ENCODE assay signal across 1 cellular context in genomic region chr22:40727607-40728325, GRCh38.
TF ChIP-seq lines count a peak whose summit lies in the region.

No MANE protein-coding gene starts in this region.

TF ChIP-seq in GM23338, 12 proteins besides CTCF, POLR2A, EP300 and RAD21 (continued from another document):
- TF ChIP-seq ZNF331 (CRISPR knock-in tag; IDR thresholded peaks at IDR 0.05; ENCODE audit: low read depth) (no peak), ETS1 (IDR thresholded peaks at IDR 0.05) (no peak), EZH2phosphoT487 (IDR thresholded peaks at IDR 0.05; ENCODE audit: unreplicated experiment) (no peak), JUNB (IDR thresholded peaks at IDR 0.05; ENCODE audit: unreplicated experiment) (no peak), POLR2AphosphoS5 (IDR thresholded peaks at IDR 0.05; ENCODE audit: low read depth) (no peak), STAT1 (IDR thresholded peaks at IDR 0.05; ENCODE audit: unreplicated experiment) (no peak), CREB1 (CRISPR knock-in tag; IDR thresholded peaks at IDR 0.05; ENCODE audit: low read depth) (no peak), ZNF114 (CRISPR knock-in tag; IDR thresholded peaks at IDR 0.05) (no peak), NANOG (IDR thresholded peaks at IDR 0.05; ENCODE audit: borderline replicate concordance) (no peak)
- TF ChIP-seq, protein P1, sequence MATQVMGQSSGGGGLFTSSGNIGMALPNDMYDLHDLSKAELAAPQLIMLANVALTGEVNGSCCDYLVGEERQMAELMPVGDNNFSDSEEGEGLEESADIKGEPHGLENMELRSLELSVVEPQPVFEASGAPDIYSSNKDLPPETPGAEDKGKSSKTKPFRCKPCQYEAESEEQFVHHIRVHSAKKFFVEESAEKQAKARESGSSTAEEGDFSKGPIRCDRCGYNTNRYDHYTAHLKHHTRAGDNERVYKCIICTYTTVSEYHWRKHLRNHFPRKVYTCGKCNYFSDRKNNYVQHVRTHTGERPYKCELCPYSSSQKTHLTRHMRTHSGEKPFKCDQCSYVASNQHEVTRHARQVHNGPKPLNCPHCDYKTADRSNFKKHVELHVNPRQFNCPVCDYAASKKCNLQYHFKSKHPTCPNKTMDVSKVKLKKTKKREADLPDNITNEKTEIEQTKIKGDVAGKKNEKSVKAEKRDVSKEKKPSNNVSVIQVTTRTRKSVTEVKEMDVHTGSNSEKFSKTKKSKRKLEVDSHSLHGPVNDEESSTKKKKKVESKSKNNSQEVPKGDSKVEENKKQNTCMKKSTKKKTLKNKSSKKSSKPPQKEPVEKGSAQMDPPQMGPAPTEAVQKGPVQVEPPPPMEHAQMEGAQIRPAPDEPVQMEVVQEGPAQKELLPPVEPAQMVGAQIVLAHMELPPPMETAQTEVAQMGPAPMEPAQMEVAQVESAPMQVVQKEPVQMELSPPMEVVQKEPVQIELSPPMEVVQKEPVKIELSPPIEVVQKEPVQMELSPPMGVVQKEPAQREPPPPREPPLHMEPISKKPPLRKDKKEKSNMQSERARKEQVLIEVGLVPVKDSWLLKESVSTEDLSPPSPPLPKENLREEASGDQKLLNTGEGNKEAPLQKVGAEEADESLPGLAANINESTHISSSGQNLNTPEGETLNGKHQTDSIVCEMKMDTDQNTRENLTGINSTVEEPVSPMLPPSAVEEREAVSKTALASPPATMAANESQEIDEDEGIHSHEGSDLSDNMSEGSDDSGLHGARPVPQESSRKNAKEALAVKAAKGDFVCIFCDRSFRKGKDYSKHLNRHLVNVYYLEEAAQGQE (IDR thresholded peaks at IDR 0.05; ENCODE audit: unreplicated experiment): no peak
- TF ChIP-seq, protein P2, sequence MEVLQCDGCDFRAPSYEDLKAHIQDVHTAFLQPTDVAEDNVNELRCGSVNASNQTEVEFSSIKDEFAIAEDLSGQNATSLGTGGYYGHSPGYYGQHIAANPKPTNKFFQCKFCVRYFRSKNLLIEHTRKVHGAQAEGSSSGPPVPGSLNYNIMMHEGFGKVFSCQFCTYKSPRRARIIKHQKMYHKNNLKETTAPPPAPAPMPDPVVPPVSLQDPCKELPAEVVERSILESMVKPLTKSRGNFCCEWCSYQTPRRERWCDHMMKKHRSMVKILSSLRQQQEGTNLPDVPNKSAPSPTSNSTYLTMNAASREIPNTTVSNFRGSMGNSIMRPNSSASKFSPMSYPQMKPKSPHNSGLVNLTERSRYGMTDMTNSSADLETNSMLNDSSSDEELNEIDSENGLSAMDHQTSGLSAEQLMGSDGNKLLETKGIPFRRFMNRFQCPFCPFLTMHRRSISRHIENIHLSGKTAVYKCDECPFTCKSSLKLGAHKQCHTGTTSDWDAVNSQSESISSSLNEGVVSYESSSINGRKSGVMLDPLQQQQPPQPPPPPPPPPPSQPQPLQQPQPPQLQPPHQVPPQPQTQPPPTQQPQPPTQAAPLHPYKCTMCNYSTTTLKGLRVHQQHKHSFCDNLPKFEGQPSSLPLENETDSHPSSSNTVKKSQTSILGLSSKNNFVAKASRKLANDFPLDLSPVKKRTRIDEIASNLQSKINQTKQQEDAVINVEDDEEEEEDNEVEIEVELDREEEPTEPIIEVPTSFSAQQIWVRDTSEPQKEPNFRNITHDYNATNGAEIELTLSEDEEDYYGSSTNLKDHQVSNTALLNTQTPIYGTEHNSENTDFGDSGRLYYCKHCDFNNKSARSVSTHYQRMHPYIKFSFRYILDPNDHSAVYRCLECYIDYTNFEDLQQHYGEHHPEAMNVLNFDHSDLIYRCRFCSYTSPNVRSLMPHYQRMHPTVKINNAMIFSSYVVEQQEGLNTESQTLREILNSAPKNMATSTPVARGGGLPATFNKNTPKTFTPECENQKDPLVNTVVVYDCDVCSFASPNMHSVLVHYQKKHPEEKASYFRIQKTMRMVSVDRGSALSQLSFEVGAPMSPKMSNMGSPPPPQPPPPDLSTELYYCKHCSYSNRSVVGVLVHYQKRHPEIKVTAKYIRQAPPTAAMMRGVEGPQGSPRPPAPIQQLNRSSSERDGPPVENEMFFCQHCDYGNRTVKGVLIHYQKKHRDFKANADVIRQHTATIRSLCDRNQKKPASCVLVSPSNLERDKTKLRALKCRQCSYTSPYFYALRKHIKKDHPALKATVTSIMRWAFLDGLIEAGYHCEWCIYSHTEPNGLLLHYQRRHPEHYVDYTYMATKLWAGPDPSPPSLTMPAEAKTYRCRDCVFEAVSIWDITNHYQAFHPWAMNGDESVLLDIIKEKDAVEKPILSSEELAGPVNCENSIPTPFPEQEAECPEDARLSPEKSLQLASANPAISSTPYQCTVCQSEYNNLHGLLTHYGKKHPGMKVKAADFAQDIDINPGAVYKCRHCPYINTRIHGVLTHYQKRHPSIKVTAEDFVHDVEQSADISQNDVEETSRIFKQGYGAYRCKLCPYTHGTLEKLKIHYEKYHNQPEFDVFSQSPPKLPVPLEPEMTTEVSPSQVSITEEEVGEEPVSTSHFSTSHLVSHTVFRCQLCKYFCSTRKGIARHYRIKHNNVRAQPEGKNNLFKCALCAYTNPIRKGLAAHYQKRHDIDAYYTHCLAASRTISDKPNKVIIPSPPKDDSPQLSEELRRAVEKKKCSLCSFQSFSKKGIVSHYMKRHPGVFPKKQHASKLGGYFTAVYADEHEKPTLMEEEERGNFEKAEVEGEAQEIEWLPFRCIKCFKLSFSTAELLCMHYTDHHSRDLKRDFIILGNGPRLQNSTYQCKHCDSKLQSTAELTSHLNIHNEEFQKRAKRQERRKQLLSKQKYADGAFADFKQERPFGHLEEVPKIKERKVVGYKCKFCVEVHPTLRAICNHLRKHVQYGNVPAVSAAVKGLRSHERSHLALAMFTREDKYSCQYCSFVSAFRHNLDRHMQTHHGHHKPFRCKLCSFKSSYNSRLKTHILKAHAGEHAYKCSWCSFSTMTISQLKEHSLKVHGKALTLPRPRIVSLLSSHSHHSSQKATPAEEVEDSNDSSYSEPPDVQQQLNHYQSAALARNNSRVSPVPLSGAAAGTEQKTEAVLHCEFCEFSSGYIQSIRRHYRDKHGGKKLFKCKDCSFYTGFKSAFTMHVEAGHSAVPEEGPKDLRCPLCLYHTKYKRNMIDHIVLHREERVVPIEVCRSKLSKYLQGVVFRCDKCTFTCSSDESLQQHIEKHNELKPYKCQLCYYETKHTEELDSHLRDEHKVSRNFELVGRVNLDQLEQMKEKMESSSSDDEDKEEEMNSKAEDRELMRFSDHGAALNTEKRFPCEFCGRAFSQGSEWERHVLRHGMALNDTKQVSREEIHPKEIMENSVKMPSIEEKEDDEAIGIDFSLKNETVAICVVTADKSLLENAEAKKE (CRISPR knock-in tag; IDR thresholded peaks at IDR 0.05): no peak
TF ChIP-seq in GM23338: peak in this region for 0.
